In the genomic region with DNA sequence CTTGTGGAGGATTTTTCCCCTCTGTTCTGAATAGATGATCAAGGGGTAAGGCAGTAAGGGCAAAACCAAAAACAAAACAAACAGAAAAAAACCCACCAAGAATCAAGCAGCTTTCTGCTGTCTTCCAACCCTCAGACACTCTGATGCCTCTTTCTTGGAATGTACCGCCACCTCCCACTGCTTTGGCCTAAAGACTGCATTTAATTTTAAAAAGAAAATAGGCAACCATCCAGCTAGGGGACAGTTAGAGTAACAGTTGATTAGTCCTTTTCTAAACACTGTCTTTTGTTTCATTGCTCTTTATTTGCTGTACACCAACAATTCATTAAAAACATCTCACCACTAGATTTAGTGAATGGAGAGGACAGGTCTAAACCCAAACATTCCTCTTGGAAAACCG, we compare ENCODE assay signal across 25 cellular contexts. TPM values are rescaled to one million over a fixed set of nuclear protein-coding genes. Genes with fewer than 3 reads are reported as not detected.
A peak's percentile ranks its signal among the peaks of the same experiment; 100 is the strongest.
DNase-seq lines count a peak whose midpoint lies in the region; ATAC-seq, FAIRE-seq and TF ChIP-seq lines count a peak whose summit lies in the region.
"Had no signal": no experiment of that assay in that cellular context is flagged by ENCODE, and none has a peak within 500 bp of the region (broad histone marks: within the 10 kb centered on the region; RNA-seq: fewer than 3 reads in every experiment).

No MANE protein-coding gene starts in this region.

- H3K4me3 Mint-ChIP-seq in astrocyte (ENCODE audit: unreplicated experiment) = no peak overlapping the region
- H3K4me3 Mint-ChIP-seq in nephron = peak overlapping the region in 1 of 3 experiments; percentile 7
- H3K4me3 Mint-ChIP-seq: CD4-positive, CD25-positive, alpha-beta regulatory T cell; GM23338 had no signal

- H3K27me3 ChIP-seq in astrocyte (ENCODE audit: insufficient read depth, low read length) (no peaks in the 10 kb centered on the region), stomach smooth muscle (ENCODE audit: control insufficient read depth in 1 of 2, insufficient read depth in 2 of 2, low read length in 2 of 2) (no peaks in the 10 kb centered on the region)
- H3K27me3 ChIP-seq: BE2C, SJCRH30 had no signal

- peaks cover 97% of the 10 kb centered on the region for H3K79me2 ChIP-seq in astrocyte (ENCODE audit: insufficient read depth, low read length)

- H3K27ac Mint-ChIP-seq in astrocyte (ENCODE audit: unreplicated experiment) (peak overlapping the region; percentile 91), nephron (peak overlapping the region; percentile 69 to 86 (median 80))
- H3K27ac Mint-ChIP-seq: CD4-positive, CD25-positive, alpha-beta regulatory T cell; GM23338 had no signal

- no peaks in the 10 kb centered on the region for H3K9me3 ChIP-seq in astrocyte (ENCODE audit: insufficient read depth, low read depth, low read length)
- no peaks in the 10 kb centered on the region for H3K9me3 ChIP-seq in stomach smooth muscle (ENCODE audit: control insufficient read depth in 2 of 2, low read length in 2 of 2)
- H3K9me3 ChIP-seq: A549, BE2C, HAP-1, SJCRH30 had no signal

- peaks cover 54% of the 10 kb centered on the region for H3K4me1 Mint-ChIP-seq in astrocyte (ENCODE audit: low read depth, unreplicated experiment)
- peaks cover 79% of the 10 kb centered on the region for H3K4me1 Mint-ChIP-seq in nephron

- H3K27me3 Mint-ChIP-seq in astrocyte (ENCODE audit: low read depth, unreplicated experiment) (no peaks in the 10 kb centered on the region), nephron (ENCODE audit: low read depth) (no peaks in the 10 kb centered on the region)
- H3K27me3 Mint-ChIP-seq: CD4-positive, CD25-positive, alpha-beta regulatory T cell had no signal

- H3K27ac ChIP-seq in astrocyte (ENCODE audit: low read depth, low read length) = peak overlapping the region; percentile 22
- H3K27ac ChIP-seq in stomach smooth muscle (ENCODE audit: low read length) = peak overlapping the region; percentile 32
- H3K27ac ChIP-seq: A549, SJCRH30 had no signal

- no peak for FAIRE-seq in astrocyte (lab: Jason Lieb, UNC)
- FAIRE-seq: A549, K562, RCC 7860 had no signal

- H3K4me3 ChIP-seq in astrocyte (ENCODE audit: insufficient read depth, low read depth, low read length) (no peak overlapping the region), stomach smooth muscle (ENCODE audit: low read length in 2 of 2) (no peak overlapping the region)
- H3K4me3 ChIP-seq: A549, GM23338, HAP-1, K562, SJCRH30 had no signal

- H2AFZ ChIP-seq in astrocyte (ENCODE audit: low read depth, low read length) = no peak overlapping the region
- H2AFZ ChIP-seq: GM23338 had no signal

- TF ChIP-seq CTCF in astrocyte (IDR thresholded peaks at IDR 0.05; ENCODE audit: insufficient read depth, low read depth, low read length) = no peak
- TF ChIP-seq CTCF in nephron (IDR thresholded peaks at IDR 0.05; ENCODE audit: unreplicated experiment in 3 of 3) = no peak

- peak; percentile 57 for DNase-seq in astrocyte (ENCODE audit: low read depth)
- DNase-seq in fibroblast of gingiva (ENCODE audit: low read depth) = peak; percentile 44
- DNase-seq in activated effector memory CD4-positive, alpha-beta T cell treated with anti-CD3 and anti-CD28 coated beads, Interleukin-2, amount 50 U/mL, for 16 hours = no peak
- DNase-seq: BE2C; CD4-positive, CD25-positive, alpha-beta regulatory T cell; EL; GF-D8; MM.1S; NCI-H1092; NCI-H1436; NCI-H187 treated with DMSO at 0.1 percent for 48 hours; NCI-H2107; NCI-H446 treated with DMSO at 0.1 percent for 48 hours; NCI-H526 treated with DMSO at 0.1 percent for 48 hours; OCI-M1; SJCRH30 had no signal

- H3K4me1 ChIP-seq in astrocyte (ENCODE audit: insufficient read depth, low read length) (peaks cover 39% of the 10 kb centered on the region), stomach smooth muscle (ENCODE audit: control insufficient read depth, insufficient read depth, low read length) (peaks cover 33% of the 10 kb centered on the region)
- H3K4me1 ChIP-seq: BE2C had no signal

- ATAC-seq in GM21367 (IDR thresholded peaks at IDR 0.05; ENCODE audit: unreplicated experiment) = no peak
- no peak for ATAC-seq in GM18511 (IDR thresholded peaks at IDR 0.05; ENCODE audit: unreplicated experiment)
- ATAC-seq: A549, GM23338, K562 had no signal

- no peak overlapping the region for H3K9ac ChIP-seq in astrocyte (ENCODE audit: low read length)
- H3K9ac ChIP-seq in stomach smooth muscle (ENCODE audit: low read length in 2 of 2) = no peak overlapping the region

- H3K9me3 Mint-ChIP-seq in astrocyte (ENCODE audit: unreplicated experiment) (no peaks in the 10 kb centered on the region), nephron (no peaks in the 10 kb centered on the region)
- H3K9me3 Mint-ChIP-seq: GM23338 had no signal

- peak overlapping the region; percentile 12 for H3K4me2 ChIP-seq in astrocyte (ENCODE audit: low read length)
- H3K4me2 ChIP-seq: A549, GM23338 had no signal

- H3K36me3 Mint-ChIP-seq in astrocyte (ENCODE audit: low read depth, unreplicated experiment) (peaks cover 8% of the 10 kb centered on the region), nephron (ENCODE audit: low read depth) (peaks cover 7% of the 10 kb centered on the region)
- H3K36me3 Mint-ChIP-seq: CD4-positive, CD25-positive, alpha-beta regulatory T cell had no signal

- H3K36me3 ChIP-seq in astrocyte (ENCODE audit: insufficient read depth, low read length) (no peaks in the 10 kb centered on the region), stomach smooth muscle (ENCODE audit: control insufficient read depth in 2 of 2, insufficient read depth in 2 of 2, low read length in 2 of 2) (no peaks in the 10 kb centered on the region)
- H3K36me3 ChIP-seq: BE2C, SJCRH30 had no signal

- peaks cover 36% of the 10 kb centered on the region for H4K20me1 ChIP-seq in astrocyte (ENCODE audit: insufficient read depth, low read length)

RNA-seq across cellular contexts. Expression of a gene that starts 21.5 kb away (rescaled TPM):
- total RNA-seq in astrocyte = 171 and 187 TPM in 2 replicates
- total RNA-seq: CD4-positive, CD25-positive, alpha-beta regulatory T cell had no signal
